20 cellular contexts compared by ENCODE assay signal in the genomic region with DNA sequence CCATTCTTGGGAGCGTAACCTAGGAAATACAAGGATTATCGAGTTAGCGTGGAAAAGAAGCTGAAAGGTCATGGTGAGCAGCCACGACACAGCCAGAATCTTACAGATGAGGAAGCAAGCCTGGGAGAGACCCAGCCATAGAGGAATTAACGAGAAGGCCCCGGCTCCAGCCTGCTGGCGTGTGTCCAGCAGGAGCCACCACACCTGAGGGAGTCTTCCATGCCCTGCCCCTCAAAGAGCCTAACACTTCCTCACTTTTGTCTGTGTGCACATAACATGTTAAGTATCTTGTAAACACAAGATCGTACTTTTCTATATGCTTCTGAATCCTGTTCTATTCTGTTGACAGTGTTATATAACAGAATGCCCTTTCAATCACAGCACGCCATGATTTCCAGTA. TPM values are rescaled to one million over a fixed set of nuclear protein-coding genes. Genes with fewer than 3 reads are reported as not detected.
DNase-seq lines count a peak whose midpoint lies in the region; TF ChIP-seq lines count a peak whose summit lies in the region.
"Had no signal": no experiment of that assay in that cellular context is flagged by ENCODE, and none has a peak within 500 bp of the region (broad histone marks: within the 10 kb centered on the region; RNA-seq: fewer than 3 reads in every experiment).

No MANE protein-coding gene starts in this region.

- peaks cover 38% of the 10 kb centered on the region for H3K4me1 Mint-ChIP-seq in brain
- peaks cover 12% of the 10 kb centered on the region for H3K4me1 Mint-ChIP-seq in progenitor cell of endocrine pancreas (ENCODE audit: low read depth)
- H3K4me1 Mint-ChIP-seq: CD8-positive, alpha-beta memory T cell; IgD-negative memory B cell; T-cell had no signal

- intact Hi-C loops in dorsolateral prefrontal cortex (cut with DNase I), result loop anchor here in 1 of 2 donors (10.0 kb wide), 1 partner anchor 247 kb away; a partner anchor contains a TSS

- H3K27ac Mint-ChIP-seq in brain (peak overlapping the region; percentile 17 to 88 (median 52)), progenitor cell of endocrine pancreas (peak overlapping the region; percentile 69)
- H3K27ac Mint-ChIP-seq: CD8-positive, alpha-beta memory T cell; IgD-negative memory B cell; T-cell had no signal

- WGBS in HUES64, result 88% methylated on average over 9 of the region's 9 CpGs

- H3K27ac ChIP-seq in HUES64 (ENCODE audit: low read depth, low read length) (peak overlapping the region; percentile 48; the same call in 1 of the 2 replicates), caudate nucleus (ENCODE audit: low read depth, low read length) (no peak overlapping the region), dorsolateral prefrontal cortex (peak overlapping the region in 1 of 59 donors; percentile 25)
- H3K27ac ChIP-seq: 22Rv1, SK-N-MC had no signal

- H3K9me3 ChIP-seq in HUES64 (ENCODE audit: insufficient read depth, low read depth, low read length), result no peaks in the 10 kb centered on the region

- no peak overlapping the region for H3K4me3 ChIP-seq in HUES64 (ENCODE audit: low read length)
- H3K4me3 ChIP-seq in dorsolateral prefrontal cortex, result no peak overlapping the region
- H3K4me3 ChIP-seq: HAP-1, SK-N-MC had no signal

- peaks cover 36% of the 10 kb centered on the region for H3K4me1 ChIP-seq in HUES64 (ENCODE audit: insufficient read depth, low read length)
- H3K4me1 ChIP-seq: HAP-1 had no signal

- peaks cover 82% of the 10 kb centered on the region for H3K36me3 Mint-ChIP-seq in brain
- peaks cover 18% of the 10 kb centered on the region for H3K36me3 Mint-ChIP-seq in progenitor cell of endocrine pancreas (ENCODE audit: insufficient read depth)
- H3K36me3 Mint-ChIP-seq: CD8-positive, alpha-beta memory T cell; IgD-negative memory B cell; T-cell had no signal

- peaks cover 32% of the 10 kb centered on the region for H3K36me3 ChIP-seq in HUES64 (ENCODE audit: insufficient read depth, low read length)
- H3K36me3 ChIP-seq: HAP-1 had no signal

- H3K27me3 Mint-ChIP-seq in brain (no peaks in the 10 kb centered on the region), progenitor cell of endocrine pancreas (no peaks in the 10 kb centered on the region)

- peak; percentile 38 for DNase-seq in DMS79 treated with DMSO at 0.1 percent for 48 hours (lab: John Stamatoyannopoulos, UW)
- no peak for DNase-seq in DMS79 (lab: John Stamatoyannopoulos, UW)
- no peak for DNase-seq in progenitor cell of endocrine pancreas (ENCODE audit: low spot score, unreplicated experiment)
- DNase-seq in anterior cingulate cortex (lab: John Stamatoyannopoulos, UW), result no peak
- DNase-seq in caudate nucleus (lab: John Stamatoyannopoulos, UW), result no peak
- no peak for DNase-seq in dorsolateral prefrontal cortex
- DNase-seq: CD8-positive, alpha-beta memory T cell; MV-4-11; NCI-H146; NCI-H2081 treated with DMSO at 0.1 percent for 48 hours; NCI-H510A; PC-3; T-cell had no signal

- H3K9ac ChIP-seq in HUES64 (ENCODE audit: low read depth, low read length), result peak overlapping the region; percentile 18; the same call in 1 of the 2 replicates

- TF ChIP-seq CTCF in brain (conservative IDR thresholded peaks at IDR 0.05), result no peak
- no peak for TF ChIP-seq CTCF in progenitor cell of endocrine pancreas (IDR thresholded peaks at IDR 0.05; ENCODE audit: unreplicated experiment)
- TF ChIP-seq CTCF in dorsolateral prefrontal cortex (IDR thresholded peaks at IDR 0.05 in 54 of 56, conservative IDR thresholded peaks at IDR 0.05 in 2 of 56; ENCODE audit: low read depth in 1 of 56, partially characterized antibody in 56 of 56), result no peak

- H3K4me3 Mint-ChIP-seq in brain (peak overlapping the region in 1 of 5 experiments; percentile 3), progenitor cell of endocrine pancreas (ENCODE audit: low read depth) (no peak overlapping the region)
- H3K4me3 Mint-ChIP-seq: CD8-positive, alpha-beta memory T cell; IgD-negative memory B cell; T-cell had no signal

- H3K27me3 ChIP-seq in HUES64 (ENCODE audit: insufficient read depth, low read length) (no peaks in the 10 kb centered on the region), dorsolateral prefrontal cortex (peaks cover 0 to 8% (median 0%) of the 10 kb centered on the region in 45 donors)

- H3K9me3 Mint-ChIP-seq in brain, result peaks cover 14 to 41% (median 33%) of the 10 kb centered on the region in 5 experiments
- peaks cover 3% of the 10 kb centered on the region for H3K9me3 Mint-ChIP-seq in progenitor cell of endocrine pancreas (ENCODE audit: low read depth)

RNA-seq across cellular contexts. Expression of a gene that starts 18.1 kb away (rescaled TPM):
- polyA plus RNA-seq in HUES64 (2013, experiment 1 of 2), result 38.0 TPM
- 38.7 TPM for polyA plus RNA-seq in HUES64 (2013, experiment 2 of 2)
- polyA plus RNA-seq in brain (ENCODE audit: insufficient read depth, low read depth, low replicate concordance), result 6.8 TPM
- 37.6 and 40.5 TPM in 2 replicates for total RNA-seq in progenitor cell of endocrine pancreas
- 10 to 100 TPM in 80 of 120 experiments, 1 to 10 TPM in 40; 4.0 to 41.7 (median 12.6) TPM for total RNA-seq in dorsolateral prefrontal cortex
- total RNA-seq: CD8-positive, alpha-beta memory T cell; PC-3 had no signal
- polyA plus RNA-seq: BJ; CD8-positive, alpha-beta memory T cell; IgD-negative memory B cell had no signal
